ENCODE assay signal across 20 cellular contexts in genomic region chr18:33469699-33470098, GRCh38. TPM values are rescaled to one million over a fixed set of nuclear protein-coding genes. Genes with fewer than 3 reads are reported as not detected.
"Had no signal": no experiment of that assay in that cellular context is flagged by ENCODE, and none has a peak within 500 bp of the region (broad histone marks: within the 10 kb centered on the region; RNA-seq: fewer than 3 reads in every experiment).

No MANE protein-coding gene starts in this region.

- DNase-seq: activated CD4-positive, alpha-beta memory T cell treated with anti-CD3 and anti-CD28 coated beads, Interleukin-2, amount 10 ng/mL, durations not matched to agents 7 days and 5 days; activated CD4-positive, alpha-beta T cell treated with anti-CD3 and anti-CD28 coated beads for 4 hours; activated naive CD4-positive, alpha-beta T cell treated with anti-CD3 and anti-CD28 coated beads, Interleukin-2, amount 50 U/mL, for 16 hours; activated T-cell treated with anti-CD3 and anti-CD28 coated beads, Interleukin-2, amount 50 U/mL, for 24 hours; dermis blood vessel endothelial cell; mesendoderm; right cardiac atrium; small intestine; stimulated activated CD4-positive, alpha-beta T cell treated with anti-CD3 and anti-CD28 coated beads, Interleukin-4, amount 100 ng/mL, for 4 hours; stimulated activated CD8-positive, alpha-beta memory T cell treated with anti-CD3 and anti-CD28 coated beads, Interleukin-4, amount 100 ng/mL, for 48 hours; stimulated activated naive CD4-positive, alpha-beta T cell treated with Interleukin-2 at 50 U/mL for 16 hours; T-helper 1 cell; T1000; transverse colon had no signal

- H3K27me3 ChIP-seq: hepatocyte, transverse colon had no signal

- H3K79me2 ChIP-seq: hepatocyte had no signal

- H3K9me3 ChIP-seq: prostate gland, transverse colon had no signal

- H3K27ac ChIP-seq: epithelial cell of prostate, hepatocyte, prostate gland, transverse colon had no signal

- H3K4me1 ChIP-seq: prostate gland, transverse colon had no signal

- H3K36me3 ChIP-seq: prostate gland, transverse colon had no signal

- H3K4me2 ChIP-seq: hepatocyte had no signal

- ATAC-seq: natural killer cell treated with Interleukin-12 subunit alpha and Interleukin-12 subunit beta and Interleukin-15 and Interleukin-18, amount 100 ng/mL, for 72 hours; right cardiac atrium; SK-N-SH treated with all-trans-retinoic acid at 6 μM for 48 hours had no signal

- H2AFZ ChIP-seq: hepatocyte had no signal

- H3K4me3 ChIP-seq: hepatocyte, prostate gland, transverse colon had no signal

- FAIRE-seq: small intestine had no signal

RNA-seq across cellular contexts. Expression of gene CCDC178, which starts 29.2 kb away (rescaled TPM):
- total RNA-seq: activated CD4-positive, alpha-beta memory T cell treated with anti-CD3 and anti-CD28 coated beads, Interleukin-2, amount 10 ng/mL, durations not matched to agents 7 days and 5 days; liver; natural killer cell treated with Interleukin-12 subunit alpha and Interleukin-12 subunit beta and Interleukin-15 and Interleukin-18, amount 100 ng/mL, for 72 hours had no signal
- polyA plus RNA-seq: hepatocyte, liver had no signal
